In genomic region chrX:46831620-46832327, GRCh38 we compare ENCODE assay signal across 23 cellular contexts. TPM values are rescaled to one million over a fixed set of nuclear protein-coding genes. Genes with fewer than 3 reads are reported as not detected.
DNase-seq lines count a peak whose midpoint lies in the region; ATAC-seq and TF ChIP-seq lines count a peak whose summit lies in the region.
"Had no signal": no experiment of that assay in that cellular context is flagged by ENCODE, and none has a peak within 500 bp of the region (broad histone marks: within the 10 kb centered on the region; RNA-seq: fewer than 3 reads in every experiment).

No MANE protein-coding gene starts in this region.

- H3K9me3 ChIP-seq in trophoblast cell (ENCODE audit: insufficient read depth, low read depth, low read length), result no peaks in the 10 kb centered on the region
- H3K9me3 ChIP-seq: A549, ascending aorta, prostate gland had no signal

- H3K27ac ChIP-seq in brain microvascular endothelial cell (no peak overlapping the region), foreskin keratinocyte (peak overlapping the region; percentile 3), trophoblast cell (ENCODE audit: low read depth, low read length) (no peak overlapping the region)
- H3K27ac ChIP-seq: A549, ascending aorta, prostate gland, SK-N-MC had no signal

- H3K4ac ChIP-seq in trophoblast cell (ENCODE audit: low read depth, low read length), result no peak overlapping the region

- no peak overlapping the region for H2AFZ ChIP-seq in trophoblast cell (ENCODE audit: insufficient read depth, low read length, poor library complexity)

- no peaks in the 10 kb centered on the region for H3K36me3 Mint-ChIP-seq in activated CD4-positive, alpha-beta memory T cell treated with anti-CD3 and anti-CD28 coated beads for 36 hours
- no peaks in the 10 kb centered on the region for H3K36me3 Mint-ChIP-seq in activated CD4-positive, alpha-beta memory T cell treated with anti-CD3 and anti-CD28 coated beads, Interleukin-2, amount 10 ng/mL, durations not matched to agents 7 days and 5 days (ENCODE audit: low read depth)

- no peak overlapping the region for H3K4me3 ChIP-seq in brain microvascular endothelial cell (ENCODE audit: low read depth, low read length)
- H3K4me3 ChIP-seq in trophoblast cell (ENCODE audit: low read depth, low read length), result no peak overlapping the region
- H3K4me3 ChIP-seq: A549, ascending aorta, prostate gland, SK-N-MC, smooth muscle cell had no signal

- DNase-seq in activated CD4-positive, alpha-beta memory T cell treated with anti-CD3 and anti-CD28 coated beads for 36 hours, result peak; percentile 21
- DNase-seq in activated CD4-positive, alpha-beta memory T cell treated with anti-CD3 and anti-CD28 coated beads, Interleukin-2, amount 10 ng/mL, durations not matched to agents 7 days and 5 days, result no peak
- DNase-seq in HT1080 (ENCODE audit: low read depth) (peak; percentile 65), brain microvascular endothelial cell (peak; percentile 26), foreskin keratinocyte (peak; percentile 75 to 87), trophoblast cell (no peak)
- DNase-seq in effector CD8-positive, alpha-beta T cell (lab: John Stamatoyannopoulos, UW), result no peak
- no peak for DNase-seq in activated naive CD4-positive, alpha-beta T cell (lab: John Stamatoyannopoulos, UW)
- DNase-seq: activated naive CD4-positive, alpha-beta T cell treated with Interleukin-2 at 50 U/mL for 16 hours; CD4-positive, alpha-beta memory T cell; DMS53; glutamatergic neuron; KBM-7; NCI-H187 treated with DMSO at 0.1 percent for 48 hours; NCI-H226; T1000 had no signal

- no peak overlapping the region for H3K4me3 Mint-ChIP-seq in activated CD4-positive, alpha-beta memory T cell treated with anti-CD3 and anti-CD28 coated beads for 36 hours
- H3K4me3 Mint-ChIP-seq in activated CD4-positive, alpha-beta memory T cell treated with anti-CD3 and anti-CD28 coated beads, Interleukin-2, amount 10 ng/mL, durations not matched to agents 7 days and 5 days, result no peak overlapping the region
- H3K4me3 Mint-ChIP-seq: CD4-positive, alpha-beta memory T cell; neural crest cell had no signal

- in situ Hi-C loops in brain microvascular endothelial cell (cut with HindIII; ENCODE audit: low pct_ligation_motif_present, low sequenced_read_pairs), result no loop called here

- H3K14ac ChIP-seq in trophoblast cell (ENCODE audit: low read length), result no peak overlapping the region

- no peak overlapping the region for H3K9ac ChIP-seq in trophoblast cell (ENCODE audit: low read length)

- H3K9me3 Mint-ChIP-seq in activated CD4-positive, alpha-beta memory T cell treated with anti-CD3 and anti-CD28 coated beads for 36 hours, result no peaks in the 10 kb centered on the region
- no peaks in the 10 kb centered on the region for H3K9me3 Mint-ChIP-seq in activated CD4-positive, alpha-beta memory T cell treated with anti-CD3 and anti-CD28 coated beads, Interleukin-2, amount 10 ng/mL, durations not matched to agents 7 days and 5 days
- H3K9me3 Mint-ChIP-seq: CD4-positive, alpha-beta memory T cell; neural crest cell had no signal

- no peaks in the 10 kb centered on the region for H3K4me1 ChIP-seq in foreskin keratinocyte
- H3K4me1 ChIP-seq in trophoblast cell (ENCODE audit: control insufficient read depth in 1 of 2, insufficient read depth in 2 of 2, low read length in 2 of 2), result no peaks in the 10 kb centered on the region
- H3K4me1 ChIP-seq: ascending aorta, prostate gland had no signal

- POLR2A ChIA-PET in activated CD4-positive, alpha-beta memory T cell treated with anti-CD3 and anti-CD28 coated beads for 36 hours (lab: Charles Lee), result no interaction called here
- POLR2A ChIA-PET in activated CD4-positive, alpha-beta memory T cell treated with anti-CD3 and anti-CD28 coated beads, Interleukin-2, amount 10 ng/mL, durations not matched to agents 7 days and 5 days (lab: Charles Lee), result no interaction called here

- no peak overlapping the region for H2AK5ac ChIP-seq in trophoblast cell (ENCODE audit: low read length)

- no peak overlapping the region for H3K18ac ChIP-seq in trophoblast cell (ENCODE audit: low read length)

- no CpG with 5 or more reads among the region's 6 CpGs for WGBS in trophoblast cell (ENCODE audit: extremely low coverage, insufficient coverage, insufficient read length)

- no peak overlapping the region for H2BK5ac ChIP-seq in trophoblast cell (ENCODE audit: low read depth, low read length, poor library complexity)

- no peaks in the 10 kb centered on the region for H3K79me2 ChIP-seq in trophoblast cell (ENCODE audit: control insufficient read depth, insufficient read depth, low read length, poor library complexity)

- no peak overlapping the region for H4K8ac ChIP-seq in trophoblast cell (ENCODE audit: low read depth, low read length)

- no peak overlapping the region for H3K4me2 ChIP-seq in trophoblast cell (ENCODE audit: low read length)
- H3K4me2 ChIP-seq: A549, smooth muscle cell had no signal

- no peak for TF ChIP-seq CTCF in brain microvascular endothelial cell (IDR thresholded peaks at IDR 0.05; ENCODE audit: low read depth, low read length, missing control alignments)
- TF ChIP-seq CTCF in foreskin keratinocyte (conservative IDR thresholded peaks at IDR 0.05), result no peak

- H3K4me1 Mint-ChIP-seq in activated CD4-positive, alpha-beta memory T cell treated with anti-CD3 and anti-CD28 coated beads for 36 hours (ENCODE audit: low read depth), result peaks cover 5% of the 10 kb centered on the region
- peaks cover 5% of the 10 kb centered on the region for H3K4me1 Mint-ChIP-seq in activated CD4-positive, alpha-beta memory T cell treated with anti-CD3 and anti-CD28 coated beads, Interleukin-2, amount 10 ng/mL, durations not matched to agents 7 days and 5 days
- H3K4me1 Mint-ChIP-seq: neural crest cell had no signal

- no peak overlapping the region for H3K27ac Mint-ChIP-seq in activated CD4-positive, alpha-beta memory T cell treated with anti-CD3 and anti-CD28 coated beads for 36 hours
- H3K27ac Mint-ChIP-seq in activated CD4-positive, alpha-beta memory T cell treated with anti-CD3 and anti-CD28 coated beads, Interleukin-2, amount 10 ng/mL, durations not matched to agents 7 days and 5 days, result no peak overlapping the region
- H3K27ac Mint-ChIP-seq: CD4-positive, alpha-beta memory T cell had no signal

- ATAC-seq in foreskin keratinocyte, result peak; percentile 75
- ATAC-seq: left lobe of liver had no signal

- H3K27me3 Mint-ChIP-seq in activated CD4-positive, alpha-beta memory T cell treated with anti-CD3 and anti-CD28 coated beads for 36 hours, result no peaks in the 10 kb centered on the region
- peaks cover 4% of the 10 kb centered on the region for H3K27me3 Mint-ChIP-seq in activated CD4-positive, alpha-beta memory T cell treated with anti-CD3 and anti-CD28 coated beads, Interleukin-2, amount 10 ng/mL, durations not matched to agents 7 days and 5 days

- no peak overlapping the region for H2BK120ac ChIP-seq in trophoblast cell (ENCODE audit: insufficient read depth, low read length, poor library complexity)

- intact Hi-C loops in activated CD4-positive, alpha-beta memory T cell treated with anti-CD3 and anti-CD28 coated beads for 36 hours (cut with micrococcal nuclease), result no loop called here

- no peaks in the 10 kb centered on the region for H3K79me1 ChIP-seq in trophoblast cell (ENCODE audit: low read length)

- H2BK12ac ChIP-seq in trophoblast cell (ENCODE audit: low read length), result no peak overlapping the region

- CTCF ChIA-PET in activated CD4-positive, alpha-beta memory T cell treated with anti-CD3 and anti-CD28 coated beads for 36 hours (lab: Charles Lee), result no interaction called here
- CTCF ChIA-PET in activated CD4-positive, alpha-beta memory T cell treated with anti-CD3 and anti-CD28 coated beads, Interleukin-2, amount 10 ng/mL, durations not matched to agents 7 days and 5 days (lab: Charles Lee), result no interaction called here

- no peak overlapping the region for H4K91ac ChIP-seq in trophoblast cell (ENCODE audit: low read depth, low read length)

- H3K36me3 ChIP-seq in brain microvascular endothelial cell (replicated peaks), result no peaks in the 10 kb centered on the region
- no peaks in the 10 kb centered on the region for H3K36me3 ChIP-seq in trophoblast cell (ENCODE audit: control insufficient read depth in 1 of 2, insufficient read depth in 2 of 2, low read length in 2 of 2)
- H3K36me3 ChIP-seq: ascending aorta, prostate gland had no signal

- no peak overlapping the region for H3K23ac ChIP-seq in trophoblast cell (ENCODE audit: low read length)

- no peak overlapping the region for H4K12ac ChIP-seq in trophoblast cell (ENCODE audit: low read depth, low read length)

- H3K27me3 ChIP-seq in brain microvascular endothelial cell (replicated peaks) (no peaks in the 10 kb centered on the region), foreskin keratinocyte (no peaks in the 10 kb centered on the region), trophoblast cell (ENCODE audit: insufficient read depth, low read length) (no peaks in the 10 kb centered on the region)
- H3K27me3 ChIP-seq: ascending aorta had no signal

RNA-seq across cellular contexts. Expression of gene RP2, which starts 5.1 kb away (rescaled TPM):
- total RNA-seq in activated CD4-positive, alpha-beta memory T cell treated with anti-CD3 and anti-CD28 coated beads for 36 hours, result 1 to 10 TPM; 5.0 to 5.5 TPM
- total RNA-seq in activated CD4-positive, alpha-beta memory T cell treated with anti-CD3 and anti-CD28 coated beads, Interleukin-2, amount 10 ng/mL, durations not matched to agents 7 days and 5 days, result 10 to 100 TPM in 1 of 2 experiments, 1 to 10 TPM in 1; 9.8 to 10.8 TPM
- 8.6 and 10.2 TPM in 2 replicates for total RNA-seq in HT1080 (2014; rRNA removed; shearing (Covaris generic))
- polyA plus RNA-seq in HT1080 (2015; cell fraction: cytosol; rRNA removed), result 10.2 and 12.1 TPM in 2 replicates
- 7.9 and 10.5 TPM in 2 replicates for polyA plus RNA-seq in HT1080 (2015; cell fraction: nucleus; rRNA removed)
- total RNA-seq in foreskin keratinocyte, result 13.2 and 14.1 TPM in 2 replicates
- polyA plus RNA-seq in foreskin keratinocyte, result 3.2 and 4.1 TPM in 2 replicates
- polyA plus RNA-seq in trophoblast cell (2013), result 12.6 and 13.8 TPM in 2 replicates

Comparison
In these comparisons a context has a peak if more than half of its experiments do, and no peak if none do; other contexts are left out.
1. DNase-seq: peak in activated CD4-positive, alpha-beta memory T cell treated with anti-CD3 and anti-CD28 coated beads for 36 hours (single experiment), HT1080 (single experiment), brain microvascular endothelial cell (single experiment) and foreskin keratinocyte (2 of 2); none in activated CD4-positive, alpha-beta memory T cell treated with anti-CD3 and anti-CD28 coated beads, Interleukin-2, amount 10 ng/mL, durations not matched to agents 7 days and 5 days (single experiment), effector CD8-positive, alpha-beta T cell (single experiment), activated naive CD4-positive, alpha-beta T cell (0 of 4) and trophoblast cell (0 of 2).